22 cellular contexts compared by ENCODE assay signal in genomic region chr3:156973954-156974353, GRCh38.
DNase-seq lines count a peak whose midpoint lies in the region; ATAC-seq, FAIRE-seq and TF ChIP-seq lines count a peak whose summit lies in the region.
"Had no signal": no experiment of that assay in that cellular context is flagged by ENCODE, and none has a peak within 500 bp of the region (broad histone marks: within the 10 kb centered on the region; RNA-seq: fewer than 3 reads in every experiment).

No MANE protein-coding gene starts in this region.

- peaks cover 8% of the 10 kb centered on the region for H3K4me1 Mint-ChIP-seq in activated T-cell treated with anti-CD3 and anti-CD28 coated beads, Interleukin-2, amount 50 U/mL, for 4 hours (ENCODE audit: low read depth)
- H3K4me1 Mint-ChIP-seq in activated T-cell treated with anti-CD3 and anti-CD28 coated beads, Interleukin-2, amount 50 U/mL, for 24 hours (ENCODE audit: low read depth): peaks cover 8% of the 10 kb centered on the region

- 0 out of 2 replicates have a peak overlapping the region, but pooled peaks have one; percentile 2 for H3K4me3 ChIP-seq in MM.1S (ENCODE audit: low read length)
- no peak overlapping the region for H3K4me3 ChIP-seq in K562
- H3K4me3 ChIP-seq in keratinocyte (ENCODE audit: control insufficient read depth in 2 of 3, extremely low read depth in 1 of 3, insufficient read depth in 2 of 3, low read depth in 1 of 3, low read length in 3 of 3): no peak overlapping the region
- H3K4me3 ChIP-seq in SK-N-SH (ENCODE audit: low read depth in 2 of 2, low read length in 1 of 2): no peak overlapping the region
- H3K4me3 ChIP-seq in osteoblast (ENCODE audit: insufficient read depth, low read length): no peak overlapping the region
- H3K4me3 ChIP-seq in smooth muscle cell: no peak overlapping the region
- H3K4me3 ChIP-seq: BLaER1 treated with 17β-estradiol and CSF1 and Interleukin-3, amounts not matched to agents 10 nM and 100 nM had no signal

- peak; percentile 18 to 56 for ATAC-seq in activated T-cell treated with anti-CD3 and anti-CD28 coated beads, Interleukin-2, amount 50 U/mL, for 4 hours
- ATAC-seq in K562: no peak
- ATAC-seq: CD8-positive, alpha-beta T cell had no signal

- H3K9me3 Mint-ChIP-seq in activated T-cell treated with anti-CD3 and anti-CD28 coated beads, Interleukin-2, amount 50 U/mL, for 4 hours: no peaks in the 10 kb centered on the region
- no peaks in the 10 kb centered on the region for H3K9me3 Mint-ChIP-seq in activated T-cell treated with anti-CD3 and anti-CD28 coated beads, Interleukin-2, amount 50 U/mL, for 24 hours
- H3K9me3 Mint-ChIP-seq: CD8-positive, alpha-beta T cell had no signal

- H3K9me1 ChIP-seq in K562 (ENCODE audit: control insufficient read depth, insufficient read depth, low read length) (no peaks in the 10 kb centered on the region), keratinocyte (ENCODE audit: control insufficient read depth, extremely low read depth, insufficient read depth, low read length) (no peaks in the 10 kb centered on the region)

- TF ChIP-seq RAD21 in K562 (CRISPR knock-in tag; conservative IDR thresholded peaks at IDR 0.05 in 1 of 2, IDR thresholded peaks at IDR 0.05 in 1 of 2): no peak
- TF ChIP-seq RAD21 in SK-N-SH (IDR thresholded peaks at IDR 0.05; ENCODE audit: low read length): no peak

- CTCF ChIA-PET in K562 (lab: Yijun Ruan, JAX; ENCODE audit: low intra/inter-chr PET ratio): no interaction called here
- CTCF ChIA-PET in SK-N-SH (lab: Yijun Ruan, JAX): interaction anchor here (0.7 to 1.8 kb wide), 4 partner anchors 12 to 21 kb away, joined by 3 to 6 read pairs (median 4); no protein-coding TSS in a partner anchor

- H3K9ac ChIP-seq in MM.1S (ENCODE audit: low read length): no peak overlapping the region
- H3K9ac ChIP-seq in K562 (ENCODE audit: insufficient read depth in 1 of 2, low read depth in 2 of 2, low read length in 2 of 2): no peak overlapping the region
- H3K9ac ChIP-seq in keratinocyte (ENCODE audit: control insufficient read depth, extremely low read depth, insufficient read depth, low read length): no peak overlapping the region
- no peak overlapping the region for H3K9ac ChIP-seq in SK-N-SH
- no peak overlapping the region for H3K9ac ChIP-seq in smooth muscle cell (ENCODE audit: low read depth)
- H3K9ac ChIP-seq: BLaER1 treated with 17β-estradiol and CSF1 and Interleukin-3, amounts not matched to agents 10 nM and 100 nM had no signal

- WGBS in K562 (ENCODE audit: insufficient coverage, low coverage, missing lambda C conversion rate): 9% methylated on average over 2 of the region's 2 CpGs
- WGBS in SK-N-SH (ENCODE audit: low lambda C conversion rate): 79% methylated on average over 2 of the region's 2 CpGs
- 95% methylated on average over 2 of the region's 2 CpGs for WGBS in smooth muscle cell (ENCODE audit: low lambda C conversion rate)

- DNase-seq in activated T-cell treated with anti-CD3 and anti-CD28 coated beads, Interleukin-2, amount 50 U/mL, for 4 hours: no peak
- no peak for DNase-seq in activated T-cell treated with anti-CD3 and anti-CD28 coated beads, Interleukin-2, amount 50 U/mL, for 24 hours
- no peak for DNase-seq in MM.1S
- no peak for DNase-seq in K562 (ENCODE audit: extremely low read depth in 1 of 4, low spot score in 3 of 4)
- DNase-seq in keratinocyte (ENCODE audit: low read depth, low spot score): peak; percentile 5
- no peak for DNase-seq in SK-N-SH
- DNase-seq in osteoblast (ENCODE audit: insufficient read length, low spot score, missing footprints): no peak
- DNase-seq in smooth muscle cell (lab: John Stamatoyannopoulos, UW; ENCODE audit: unreplicated experiment): no peak
- DNase-seq: 8988T; Calu3; CD8-positive, alpha-beta T cell; DMS153; NCI-H1092 treated with DMSO at 0.1 percent for 48 hours; NCI-H146; NCI-H2029; NCI-H226; NCI-H524; NCI-H774; Right ventricle myocardium superior had no signal

- H3K4me3 Mint-ChIP-seq in activated T-cell treated with anti-CD3 and anti-CD28 coated beads, Interleukin-2, amount 50 U/mL, for 4 hours: no peak overlapping the region
- no peak overlapping the region for H3K4me3 Mint-ChIP-seq in activated T-cell treated with anti-CD3 and anti-CD28 coated beads, Interleukin-2, amount 50 U/mL, for 24 hours
- H3K4me3 Mint-ChIP-seq: CD8-positive, alpha-beta T cell had no signal

- intact Hi-C loops in K562 (cut with micrococcal nuclease): no loop called here

- FAIRE-seq in K562 (lab: Jason Lieb, UNC): no peak
- FAIRE-seq in keratinocyte (lab: Jason Lieb, UNC): peak; percentile 48
- FAIRE-seq: H1, RCC 7860 had no signal

- no peak overlapping the region for H3K27ac ChIP-seq in MM.1S (ENCODE audit: low read length)
- H3K27ac ChIP-seq in K562 (ENCODE audit: extremely low read depth, low read depth, low read length): no peak overlapping the region
- H3K27ac ChIP-seq in keratinocyte (ENCODE audit: control insufficient read depth, insufficient read depth, low read length): peak overlapping the region; percentile 59
- no peak overlapping the region for H3K27ac ChIP-seq in SK-N-SH (ENCODE audit: low read depth in 2 of 2, low read length in 1 of 2)
- H3K27ac ChIP-seq in osteoblast (ENCODE audit: low read depth, low read length): no peak overlapping the region
- no peak overlapping the region for H3K27ac ChIP-seq in smooth muscle cell (ENCODE audit: low read depth)
- H3K27ac ChIP-seq: BLaER1 treated with 17β-estradiol and CSF1 and Interleukin-3, amounts not matched to agents 10 nM and 100 nM had no signal

- H3K27me3 Mint-ChIP-seq in activated T-cell treated with anti-CD3 and anti-CD28 coated beads, Interleukin-2, amount 50 U/mL, for 4 hours (ENCODE audit: low read depth): no peaks in the 10 kb centered on the region
- no peaks in the 10 kb centered on the region for H3K27me3 Mint-ChIP-seq in activated T-cell treated with anti-CD3 and anti-CD28 coated beads, Interleukin-2, amount 50 U/mL, for 24 hours

- peaks cover 23% of the 10 kb centered on the region for H3K4me1 ChIP-seq in MM.1S (ENCODE audit: low read length)
- no peaks in the 10 kb centered on the region for H3K4me1 ChIP-seq in K562 (replicated peaks in 1 of 2; ENCODE audit: control insufficient read depth in 2 of 2, insufficient read depth in 2 of 2, low read length in 2 of 2)
- H3K4me1 ChIP-seq in keratinocyte (ENCODE audit: control insufficient read depth, extremely low read depth, insufficient read depth, low read length): peaks cover 10% of the 10 kb centered on the region
- H3K4me1 ChIP-seq in SK-N-SH (ENCODE audit: control insufficient read depth in 1 of 2, insufficient read depth in 2 of 2, low read depth in 1 of 2, low read length in 1 of 2): peaks cover 0 to 4% of the 10 kb centered on the region in 2 experiments; a peak in 2 of 4 replicates
- no peaks in the 10 kb centered on the region for H3K4me1 ChIP-seq in osteoblast (ENCODE audit: insufficient read depth, low read length)
- H3K4me1 ChIP-seq in smooth muscle cell (ENCODE audit: low read depth): peaks cover 13% of the 10 kb centered on the region

- H3F3A ChIP-seq in MM.1S (ENCODE audit: insufficient read depth, low read length) (peaks cover 10% of the 10 kb centered on the region), SK-N-SH (replicated peaks; ENCODE audit: insufficient read depth) (no peaks in the 10 kb centered on the region), smooth muscle cell (ENCODE audit: low read depth) (no peaks in the 10 kb centered on the region)

- POLR2A ChIA-PET in K562 (lab: Yijun Ruan, JAX) (interaction anchor here (1.0 to 1.2 kb wide), 3 partner anchors 15 to 186 kb away, joined by 3 to 4 read pairs (median 3); partner anchors contain the start of gene CCNL1), SK-N-SH (lab: Yijun Ruan, JAX) (no interaction called here)

- H4K20me1 ChIP-seq in MM.1S (ENCODE audit: insufficient read depth, low read length) (no peaks in the 10 kb centered on the region), K562 (replicated peaks; ENCODE audit: control insufficient read depth, insufficient read depth, low read length) (no peaks in the 10 kb centered on the region), keratinocyte (ENCODE audit: control insufficient read depth, extremely low read depth, insufficient read depth, low read length) (no peaks in the 10 kb centered on the region), SK-N-SH (ENCODE audit: insufficient read depth) (no peaks in the 10 kb centered on the region), osteoblast (ENCODE audit: insufficient read depth, low read length) (no peaks in the 10 kb centered on the region), smooth muscle cell (ENCODE audit: low read depth) (no peaks in the 10 kb centered on the region)
- H4K20me1 ChIP-seq: BLaER1 treated with 17β-estradiol and CSF1 and Interleukin-3, amounts not matched to agents 10 nM and 100 nM had no signal

- H3K4me2 ChIP-seq in MM.1S (ENCODE audit: low read depth, low read length): peak overlapping the region; percentile 14
- H3K4me2 ChIP-seq in K562 (ENCODE audit: insufficient read depth, low read length): no peak overlapping the region
- peak overlapping the region; percentile 23 for H3K4me2 ChIP-seq in keratinocyte (ENCODE audit: control insufficient read depth, extremely low read depth, insufficient read depth, low read depth, low read length)
- no peak overlapping the region for H3K4me2 ChIP-seq in SK-N-SH
- no peak overlapping the region for H3K4me2 ChIP-seq in osteoblast (ENCODE audit: insufficient read depth, low read length)
- H3K4me2 ChIP-seq in smooth muscle cell: no peak overlapping the region
- H3K4me2 ChIP-seq: BLaER1 treated with 17β-estradiol and CSF1 and Interleukin-3, amounts not matched to agents 10 nM and 100 nM had no signal

- H3K36me3 Mint-ChIP-seq in activated T-cell treated with anti-CD3 and anti-CD28 coated beads, Interleukin-2, amount 50 U/mL, for 4 hours (ENCODE audit: insufficient read depth): no peaks in the 10 kb centered on the region
- no peaks in the 10 kb centered on the region for H3K36me3 Mint-ChIP-seq in activated T-cell treated with anti-CD3 and anti-CD28 coated beads, Interleukin-2, amount 50 U/mL, for 24 hours (ENCODE audit: low read depth)
- H3K36me3 Mint-ChIP-seq: CD8-positive, alpha-beta T cell had no signal

- no peak overlapping the region for H2AFZ ChIP-seq in MM.1S (ENCODE audit: low read length)
- no peak overlapping the region for H2AFZ ChIP-seq in K562 (ENCODE audit: low read depth, low read length)
- H2AFZ ChIP-seq in keratinocyte (ENCODE audit: control insufficient read depth, low read length): peak overlapping the region; percentile 49
- no peak overlapping the region for H2AFZ ChIP-seq in SK-N-SH (ENCODE audit: low read depth)
- H2AFZ ChIP-seq in osteoblast (ENCODE audit: low read length): no peak overlapping the region
- no peak overlapping the region for H2AFZ ChIP-seq in smooth muscle cell (ENCODE audit: low read depth)

- TF ChIP-seq EP300 in K562 (IDR thresholded peaks at IDR 0.05; ENCODE audit: low read length) (no peak), SK-N-SH (IDR thresholded peaks at IDR 0.05; ENCODE audit: borderline replicate concordance in 1 of 2, low read depth in 1 of 2, low read length in 1 of 2) (no peak)

- TF ChIP-seq POLR2A in K562 (conservative IDR thresholded peaks at IDR 0.05): no peak

- BruUV-seq in K562 (replicated peaks; lab: Mats Ljungman, UMichigan): no TSS peak

- H3K9me3 ChIP-seq in MM.1S (replicated peaks; ENCODE audit: insufficient read depth, low read length) (no peaks in the 10 kb centered on the region), K562 (replicated peaks; ENCODE audit: control insufficient read depth, insufficient read depth, low read depth, low read length) (no peaks in the 10 kb centered on the region), keratinocyte (ENCODE audit: control insufficient read depth, low read depth, low read length) (no peaks in the 10 kb centered on the region), SK-N-SH (no peaks in the 10 kb centered on the region), osteoblast (ENCODE audit: low read depth, low read length) (no peaks in the 10 kb centered on the region), smooth muscle cell (replicated peaks; ENCODE audit: low read depth) (no peaks in the 10 kb centered on the region)
- H3K9me3 ChIP-seq: BLaER1 treated with 17β-estradiol and CSF1 and Interleukin-3, amounts not matched to agents 10 nM and 100 nM had no signal

- H3K36me3 ChIP-seq in MM.1S (replicated peaks; ENCODE audit: insufficient read depth, low read length) (no peaks in the 10 kb centered on the region), K562 (ENCODE audit: control insufficient read depth, insufficient read depth, low read length) (no peaks in the 10 kb centered on the region), keratinocyte (ENCODE audit: control insufficient read depth in 2 of 2, extremely low read depth in 1 of 2, insufficient read depth in 2 of 2, low read length in 2 of 2) (no peaks in the 10 kb centered on the region), SK-N-SH (replicated peaks in 1 of 2; ENCODE audit: control insufficient read depth in 1 of 2, insufficient read depth in 2 of 2, low read length in 1 of 2) (no peaks in the 10 kb centered on the region), osteoblast (ENCODE audit: insufficient read depth, low read length) (no peaks in the 10 kb centered on the region), smooth muscle cell (ENCODE audit: low read depth) (no peaks in the 10 kb centered on the region)
- H3K36me3 ChIP-seq: BLaER1 treated with 17β-estradiol and CSF1 and Interleukin-3, amounts not matched to agents 10 nM and 100 nM had no signal

- dilution Hi-C loops in keratinocyte (cut with MboI; ENCODE audit: extremely low pct_ligation_motif_present, low sequenced_read_pairs): no loop called here

- H3K27me3 ChIP-seq in MM.1S (replicated peaks; ENCODE audit: insufficient read depth, low read length) (no peaks in the 10 kb centered on the region), K562 (ENCODE audit: control insufficient read depth in 2 of 2, insufficient read depth in 2 of 2, low read length in 2 of 2) (no peaks in the 10 kb centered on the region), keratinocyte (ENCODE audit: control insufficient read depth, extremely low read depth, insufficient read depth, low read length) (no peaks in the 10 kb centered on the region), SK-N-SH (ENCODE audit: insufficient read depth) (0 out of 2 replicates have a peak, but pooled peaks cover 5% of the 10 kb centered on the region), osteoblast (ENCODE audit: insufficient read depth, low read length) (no peaks in the 10 kb centered on the region), smooth muscle cell (ENCODE audit: low read depth) (no peaks in the 10 kb centered on the region)
- H3K27me3 ChIP-seq: BLaER1 treated with 17β-estradiol and CSF1 and Interleukin-3, amounts not matched to agents 10 nM and 100 nM had no signal

- H3K79me2 ChIP-seq in MM.1S (ENCODE audit: low read length): no peaks in the 10 kb centered on the region
- H3K79me2 ChIP-seq in K562 (ENCODE audit: control insufficient read depth, insufficient read depth, low read length): no peaks in the 10 kb centered on the region
- H3K79me2 ChIP-seq in keratinocyte (ENCODE audit: control insufficient read depth, insufficient read depth, low read length): no peaks in the 10 kb centered on the region
- no peaks in the 10 kb centered on the region for H3K79me2 ChIP-seq in SK-N-SH (ENCODE audit: insufficient read depth)
- H3K79me2 ChIP-seq in osteoblast (ENCODE audit: insufficient read depth, low read length): no peaks in the 10 kb centered on the region
- H3K79me2 ChIP-seq in smooth muscle cell (ENCODE audit: low read depth): no peaks in the 10 kb centered on the region

- no peaks in the 10 kb centered on the region for H3K9me2 ChIP-seq in MM.1S (replicated peaks; ENCODE audit: insufficient read depth, low read length)
- no peaks in the 10 kb centered on the region for H3K9me2 ChIP-seq in SK-N-SH

- in situ Hi-C loops in K562 (cut with MboI): no loop called here

- TF ChIP-seq CTCF in MM.1S (IDR thresholded peaks at IDR 0.05; ENCODE audit: low read length) (no peak), K562 (IDR thresholded peaks at IDR 0.05 in 2 of 3, conservative IDR thresholded peaks at IDR 0.05 in 1 of 3; ENCODE audit: insufficient read depth in 2 of 3, low read depth in 1 of 3, low read length in 3 of 3) (no peak), keratinocyte (optimal IDR thresholded peaks at IDR 0.05 in 1 of 3, IDR thresholded peaks at IDR 0.05 in 1 of 3, conservative IDR thresholded peaks at IDR 0.05 in 1 of 3; ENCODE audit: extremely low read depth in 1 of 3, insufficient read depth in 2 of 3, low read length in 3 of 3) (no peak), SK-N-SH (IDR thresholded peaks at IDR 0.05) (no peak), osteoblast (IDR thresholded peaks at IDR 0.05; ENCODE audit: extremely low read depth, low read depth, low read length) (no peak), smooth muscle cell (IDR thresholded peaks at IDR 0.05; ENCODE audit: borderline replicate concordance, insufficient read depth, poor library complexity, severe bottlenecking) (no peak)

- no peak overlapping the region for H3K27ac Mint-ChIP-seq in activated T-cell treated with anti-CD3 and anti-CD28 coated beads, Interleukin-2, amount 50 U/mL, for 24 hours
- H3K27ac Mint-ChIP-seq: CD8-positive, alpha-beta T cell had no signal

Comparison
In these comparisons a context has a peak if more than half of its experiments do, and no peak if none do; other contexts are left out.
1. H3K4me2 ChIP-seq: peak in MM.1S (single experiment) and keratinocyte (single experiment); none in K562 (single experiment), SK-N-SH (single experiment), osteoblast (single experiment) and smooth muscle cell (single experiment).